ENCODE assay signal across 13 cellular contexts in genomic region chr7:47893238-47893637, GRCh38. TPM values are rescaled to one million over a fixed set of nuclear protein-coding genes. Genes with fewer than 3 reads are reported as not detected.
DNase-seq lines count a peak whose midpoint lies in the region; ATAC-seq and TF ChIP-seq lines count a peak whose summit lies in the region.
"Had no signal": no experiment of that assay in that cellular context is flagged by ENCODE, and none has a peak within 500 bp of the region (broad histone marks: within the 10 kb centered on the region; RNA-seq: fewer than 3 reads in every experiment).

No MANE protein-coding gene starts in this region.

- DNase-seq in AG04449 (ENCODE audit: low read depth, low spot score): no peak
- peak; percentile 4 for DNase-seq in NCI-H460 (ENCODE audit: extremely low read depth, low read depth)
- DNase-seq in fibroblast of mammary gland (ENCODE audit: low read depth): peak; percentile 6
- DNase-seq in EL: no peak
- DNase-seq in thyroid gland: no peak
- DNase-seq: activated effector memory CD4-positive, alpha-beta T cell treated with anti-CD3 and anti-CD28 coated beads, Interleukin-2, amount 50 U/mL, for 16 hours; effector CD4-positive, alpha-beta T cell; left colon; NCI-H2171 treated with DMSO at 0.1 percent for 48 hours; right cardiac atrium had no signal

- H3K36me3 ChIP-seq in thyroid gland: no peaks in the 10 kb centered on the region

- POLR2A ChIA-PET in AG04449 (lab: Yijun Ruan, JAX): no interaction called here

- no peak for ATAC-seq in HG03196 (IDR thresholded peaks at IDR 0.05; ENCODE audit: unreplicated experiment)
- ATAC-seq in GM19324 (IDR thresholded peaks at IDR 0.05; ENCODE audit: low FRiP score, unreplicated experiment): no peak
- ATAC-seq: left colon, right cardiac atrium had no signal

- no peak for TF ChIP-seq POLR2A in thyroid gland (IDR thresholded peaks at IDR 0.05)

- H3K4me1 ChIP-seq in thyroid gland: no peaks in the 10 kb centered on the region

- no peaks in the 10 kb centered on the region for H3K9me3 ChIP-seq in thyroid gland

- no peak overlapping the region for H3K27ac ChIP-seq in thyroid gland

- 63 to 64% methylated on average over 10 of the region's 10 CpGs for WGBS in thyroid gland, 2 donors

- H3K4me3 ChIP-seq in AG04449 (ENCODE audit: low read depth, low read length): no peak overlapping the region
- no peak overlapping the region for H3K4me3 ChIP-seq in fibroblast of mammary gland (ENCODE audit: control insufficient read depth, low read depth, low read length)
- H3K4me3 ChIP-seq in thyroid gland (replicated peaks in 1 of 3): no peak overlapping the region

- intact Hi-C loops in thyroid gland (cut with DNase I): no loop called here

- CTCF ChIA-PET in AG04449 (lab: Yijun Ruan, JAX): interaction anchor here (1.2 kb wide), 1 partner anchor 9 kb away, joined by 3 read pairs; no protein-coding TSS in a partner anchor

- no peaks in the 10 kb centered on the region for H3K27me3 ChIP-seq in thyroid gland

- peak; percentile 26 for TF ChIP-seq CTCF in AG04449 (IDR thresholded peaks at IDR 0.05; ENCODE audit: insufficient read depth, low read length, missing control alignments)
- TF ChIP-seq CTCF in GM12872 (IDR thresholded peaks at IDR 0.05; ENCODE audit: insufficient read depth, low read depth, low read length): peak; percentile 66
- peak; percentile 44 for TF ChIP-seq CTCF in fibroblast of mammary gland (conservative IDR thresholded peaks at IDR 0.05; ENCODE audit: control insufficient read depth, insufficient read depth, low read depth, low read length)
- TF ChIP-seq CTCF in thyroid gland (IDR thresholded peaks at IDR 0.05): no peak

RNA-seq across cellular contexts. Expression of gene PKD1L1, which starts 55.0 kb away (rescaled TPM):
- total RNA-seq in NCI-H460 (2014; rRNA removed; shearing (Covaris generic)): 0.05 TPM in 1 of 2 replicates, not detected in the other
- 0.03 and 0.04 TPM in 2 replicates for polyA plus RNA-seq in NCI-H460 (2014; cell fraction: nucleus; rRNA removed)
- total RNA-seq in thyroid gland: under 1 TPM; under 0.01 to 0.17 (median 0.14) TPM

Comparison
In these comparisons a context has a peak if more than half of its experiments do, and no peak if none do; other contexts are left out.
1. DNase-seq: peak in NCI-H460 (single experiment) and fibroblast of mammary gland (single experiment); none in AG04449 (single experiment), EL (single experiment) and thyroid gland (0 of 2).
2. CTCF ChIP-seq: peak in AG04449 (single experiment), GM12872 (single experiment) and fibroblast of mammary gland (single experiment); none in thyroid gland (0 of 6).